Comparison of ENCODE assay signal across 12 cellular contexts in genomic region chr14:30957813-30958370, GRCh38.
DNase-seq lines count a peak whose midpoint lies in the region; ATAC-seq, FAIRE-seq and TF ChIP-seq lines count a peak whose summit lies in the region.
"Had no signal": no experiment of that assay in that cellular context is flagged by ENCODE, and none has a peak within 500 bp of the region (broad histone marks: within the 10 kb centered on the region; RNA-seq: fewer than 3 reads in every experiment).

No MANE protein-coding gene starts in this region.

- ATAC-seq in GM18909 (IDR thresholded peaks at IDR 0.05; ENCODE audit: poor library complexity, unreplicated experiment) = peak; percentile 93
- ATAC-seq in HG03103 (IDR thresholded peaks at IDR 0.05; ENCODE audit: low read depth, unreplicated experiment) = peak; percentile 25
- peak; percentile 93 for ATAC-seq in body of pancreas
- no peak for ATAC-seq in HG03045 (IDR thresholded peaks at IDR 0.05; ENCODE audit: unreplicated experiment)

- TF ChIP-seq EP300 in tibial nerve (IDR thresholded peaks at IDR 0.05) = no peak

- H3K4me1 ChIP-seq in body of pancreas (peaks cover 19% of the 10 kb centered on the region), tibial nerve (peaks cover 0 to 10% (median 0%) of the 10 kb centered on the region in 4 donors)

- TF ChIP-seq POLR2A in body of pancreas (IDR thresholded peaks at IDR 0.05) (no peak), tibial nerve (IDR thresholded peaks at IDR 0.05) (no peak)

- no peak for FAIRE-seq in D721Med (lab: Jason Lieb, UNC)
- FAIRE-seq: RCC 7860 had no signal

- H3K27ac ChIP-seq in 22Rv1 (peak overlapping the region; percentile 15; the same call in 1 of the 2 replicates), body of pancreas (peak overlapping the region in 2 of 4 donors; percentile 37 to 38), tibial nerve (no peak overlapping the region)
- H3K27ac ChIP-seq: sigmoid colon, tibial artery had no signal

- no peak for TF ChIP-seq CTCF in 22Rv1 (IDR thresholded peaks at IDR 0.05)
- no peak for TF ChIP-seq CTCF in body of pancreas (IDR thresholded peaks at IDR 0.05)
- no peak for TF ChIP-seq CTCF in tibial nerve (IDR thresholded peaks at IDR 0.05)
- TF ChIP-seq CTCF in D721Med (IDR thresholded peaks at IDR 0.05; ENCODE audit: insufficient read depth, missing control alignments) = no peak

- H3K36me3 ChIP-seq in body of pancreas (replicated peaks in 1 of 2; ENCODE audit: insufficient read depth in 1 of 2, low read depth in 2 of 2) = peaks cover 0 to 3% of the 10 kb centered on the region in 2 donors
- H3K36me3 ChIP-seq in tibial nerve = peaks cover 0 to 17% (median 0%) of the 10 kb centered on the region in 3 donors

- H3K9me3 ChIP-seq in body of pancreas = no peaks in the 10 kb centered on the region
- no peaks in the 10 kb centered on the region for H3K9me3 ChIP-seq in tibial nerve
- H3K9me3 ChIP-seq: sigmoid colon, tibial artery had no signal

- intact Hi-C loops in body of pancreas (cut with DNase I) = no loop called here

- 15 to 17% methylated on average over 5 of the region's 5 CpGs for WGBS in body of pancreas, 2 donors
- 78 to 88% methylated on average over 5 of the region's 5 CpGs for WGBS in tibial nerve, 2 donors

- DNase-seq in body of pancreas (peak; percentile 43 to 72 (median 66)), tibial nerve (ENCODE audit: low spot score in 2 of 2) (no peak), D721Med (ENCODE audit: insufficient read length, low spot score) (no peak), NCI-H2171 treated with DMSO at 0.1 percent for 48 hours (lab: John Stamatoyannopoulos, UW) (no peak)
- DNase-seq: NCI-H146, sigmoid colon, tibial artery had no signal

- H3K27me3 ChIP-seq in body of pancreas = no peaks in the 10 kb centered on the region
- no peaks in the 10 kb centered on the region for H3K27me3 ChIP-seq in tibial nerve
- H3K27me3 ChIP-seq: sigmoid colon, tibial artery had no signal

- H3K4me3 ChIP-seq in body of pancreas = no peak overlapping the region
- H3K4me3 ChIP-seq in tibial nerve = no peak overlapping the region
- H3K4me3 ChIP-seq: sigmoid colon, tibial artery had no signal

Comparison
In these comparisons a context has a peak if more than half of its experiments do, and no peak if none do; other contexts are left out.
1. DNase-seq: peak in body of pancreas (4 of 4); none in tibial nerve (0 of 2), D721Med (single experiment) and NCI-H2171 treated with DMSO at 0.1 percent for 48 hours (single experiment).